ENCODE assay signal across 27 cellular contexts in the genomic region with DNA sequence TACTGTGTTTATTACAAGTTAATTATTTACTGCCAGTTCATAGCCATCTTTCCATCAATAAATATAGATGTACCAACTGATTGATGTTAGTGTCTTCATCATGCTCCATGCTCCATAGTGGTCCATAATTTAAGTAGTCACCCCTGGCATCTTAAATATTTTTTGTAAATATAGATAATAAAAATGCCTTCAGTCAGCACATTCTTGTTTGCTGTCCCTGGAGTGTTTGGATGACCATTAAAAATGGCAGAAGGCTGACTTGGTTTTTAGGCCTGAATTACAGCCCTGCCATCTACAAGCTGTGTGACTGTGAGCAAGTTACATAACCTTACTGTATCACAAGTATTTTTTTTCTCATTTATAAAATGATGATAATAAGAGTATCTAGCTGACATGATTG.
DNase-seq lines count a peak whose midpoint lies in the region; ATAC-seq, FAIRE-seq and TF ChIP-seq lines count a peak whose summit lies in the region.
"Had no signal": no experiment of that assay in that cellular context is flagged by ENCODE, and none has a peak within 500 bp of the region (broad histone marks: within the 10 kb centered on the region; RNA-seq: fewer than 3 reads in every experiment).

No MANE protein-coding gene starts in this region.

- H3K4me1 Mint-ChIP-seq in CD8-positive, alpha-beta T cell (ENCODE audit: low read depth) = no peaks in the 10 kb centered on the region
- H3K4me1 Mint-ChIP-seq: B cell; CD8-positive, alpha-beta memory T cell had no signal

- no peak overlapping the region for H3K4ac ChIP-seq in IMR-90 (ENCODE audit: low read depth, low read length)
- H3K4ac ChIP-seq in mesendoderm (ENCODE audit: low read depth, low read length) = no peak overlapping the region

- intact Hi-C loops in IMR-90 (cut with micrococcal nuclease) = no loop called here
- intact Hi-C loops in CD8-positive, alpha-beta T cell (cut with DNase I, micrococcal nuclease) = no loop called here

- H2AFZ ChIP-seq in IMR-90 (replicated peaks; ENCODE audit: low read length, poor library complexity) = no peak overlapping the region

- H3K9me3 ChIP-seq in A549 (no peaks in the 10 kb centered on the region), IMR-90 (ENCODE audit: control insufficient read depth, insufficient read depth, low read length) (no peaks in the 10 kb centered on the region)
- no peaks in the 10 kb centered on the region for H3K9me3 ChIP-seq in CD8-positive, alpha-beta T cell (ENCODE audit: low read length)
- H3K9me3 ChIP-seq: BLaER1 treated with 17β-estradiol and CSF1 and Interleukin-3, amounts not matched to agents 10 nM and 100 nM had no signal

- no peaks in the 10 kb centered on the region for H3K27me3 Mint-ChIP-seq in CD8-positive, alpha-beta T cell (ENCODE audit: low read depth)
- H3K27me3 Mint-ChIP-seq: B cell; CD4-positive, alpha-beta T cell; CD8-positive, alpha-beta memory T cell had no signal

- no TSS peak for BruUV-seq in IMR-90 (replicated peaks; lab: Mats Ljungman, UMichigan)

- H4K5ac ChIP-seq in IMR-90 (ENCODE audit: low read depth, low read length) (no peak overlapping the region), mesendoderm (ENCODE audit: low read length) (no peak overlapping the region)

- in situ Hi-C loops in IMR-90 (cut with MboI; ENCODE audit: low sequenced_read_pairs) = no loop called here

- no peak overlapping the region for H4K91ac ChIP-seq in IMR-90 (ENCODE audit: insufficient read depth, low read depth, low read length)

- H2BK120ac ChIP-seq in IMR-90 (ENCODE audit: low read depth, low read length) (no peak overlapping the region), mesendoderm (ENCODE audit: low read depth, low read length) (no peak overlapping the region)

- no peaks in the 10 kb centered on the region for H3K36me3 ChIP-seq in IMR-90 (ENCODE audit: control insufficient read depth, insufficient read depth, low read length)
- H3K36me3 ChIP-seq in mesendoderm (ENCODE audit: control insufficient read depth, insufficient read depth, low read length) = no peaks in the 10 kb centered on the region
- H3K36me3 ChIP-seq in CD8-positive, alpha-beta T cell (ENCODE audit: insufficient read depth, low read length) = no peaks in the 10 kb centered on the region
- H3K36me3 ChIP-seq: BLaER1 treated with 17β-estradiol and CSF1 and Interleukin-3, amounts not matched to agents 10 nM and 100 nM had no signal

- H2AK5ac ChIP-seq in IMR-90 (ENCODE audit: low read depth, low read length) (no peak overlapping the region), mesendoderm (ENCODE audit: low read length) (no peak overlapping the region)

- H3K27me3 ChIP-seq in IMR-90 (ENCODE audit: control insufficient read depth, insufficient read depth, low read length) = no peaks in the 10 kb centered on the region
- no peaks in the 10 kb centered on the region for H3K27me3 ChIP-seq in mesendoderm (ENCODE audit: insufficient read depth, low read length, poor library complexity)
- no peaks in the 10 kb centered on the region for H3K27me3 ChIP-seq in CD8-positive, alpha-beta T cell (ENCODE audit: insufficient read depth, low read length)
- H3K27me3 ChIP-seq: BLaER1 treated with 17β-estradiol and CSF1 and Interleukin-3, amounts not matched to agents 10 nM and 100 nM had no signal

- no peak overlapping the region for H3K4me2 ChIP-seq in A549
- H3K4me2 ChIP-seq in IMR-90 (ENCODE audit: low read depth, low read length) = no peak overlapping the region
- no peak overlapping the region for H3K4me2 ChIP-seq in mesendoderm (ENCODE audit: low read length)
- H3K4me2 ChIP-seq: BLaER1 treated with 17β-estradiol and CSF1 and Interleukin-3, amounts not matched to agents 10 nM and 100 nM had no signal

- H3K9me1 ChIP-seq in IMR-90 (ENCODE audit: insufficient read depth, low read length) = no peaks in the 10 kb centered on the region

- no peak for TF ChIP-seq EP300 in A549 (IDR thresholded peaks at IDR 0.05)

- H3K23ac ChIP-seq in IMR-90 (ENCODE audit: low read depth, low read length) (no peak overlapping the region), mesendoderm (ENCODE audit: low read length) (no peak overlapping the region)

- H3K27ac ChIP-seq in A549 (no peak overlapping the region), IMR-90 (ENCODE audit: insufficient read depth, low read length) (no peak overlapping the region), VCaP (peak overlapping the region; percentile 37; the same call in 1 of the 2 replicates), mesendoderm (ENCODE audit: low read depth, low read length) (no peak overlapping the region)
- no peak overlapping the region for H3K27ac ChIP-seq in CD8-positive, alpha-beta T cell (ENCODE audit: low read depth, low read length)
- H3K27ac ChIP-seq: BLaER1 treated with 17β-estradiol and CSF1 and Interleukin-3, amounts not matched to agents 10 nM and 100 nM; C4-2B had no signal

- peaks cover 15% of the 10 kb centered on the region; the same call in 2 of the 3 replicates for H3K4me1 ChIP-seq in A549
- peaks cover 3% of the 10 kb centered on the region; the same call in 1 of the 2 replicates for H3K4me1 ChIP-seq in IMR-90 (ENCODE audit: control insufficient read depth, insufficient read depth, low read length)
- H3K4me1 ChIP-seq in mesendoderm (ENCODE audit: control insufficient read depth, low read depth, low read length) = peaks cover 4% of the 10 kb centered on the region
- H3K4me1 ChIP-seq in CD8-positive, alpha-beta T cell (ENCODE audit: insufficient read depth, low read length) = no peaks in the 10 kb centered on the region
- H3K4me1 ChIP-seq: BLaER1 treated with 17β-estradiol and CSF1 and Interleukin-3, amounts not matched to agents 10 nM and 100 nM had no signal

- TF ChIP-seq CTCF in A549 (IDR thresholded peaks at IDR 0.05) = no peak
- TF ChIP-seq CTCF in IMR-90 (conservative IDR thresholded peaks at IDR 0.05; ENCODE audit: low read depth, low read length) = no peak
- no peak for TF ChIP-seq CTCF in VCaP (conservative IDR thresholded peaks at IDR 0.05)
- TF ChIP-seq CTCF in CD8-positive, alpha-beta T cell (IDR thresholded peaks at IDR 0.05) = no peak

- no peak for TF ChIP-seq RAD21 in A549 (conservative IDR thresholded peaks at IDR 0.05 in 1 of 2, IDR thresholded peaks at IDR 0.05 in 1 of 2)
- TF ChIP-seq RAD21 in IMR-90 (IDR thresholded peaks at IDR 0.05; ENCODE audit: low read length) = no peak

- H3K27ac Mint-ChIP-seq in CD8-positive, alpha-beta T cell = no peak overlapping the region
- H3K27ac Mint-ChIP-seq: B cell; CD4-positive, alpha-beta T cell; CD8-positive, alpha-beta memory T cell had no signal

- H2BK5ac ChIP-seq in IMR-90 (ENCODE audit: low read depth, low read length, poor library complexity, severe bottlenecking) (no peak overlapping the region), mesendoderm (ENCODE audit: low read length) (no peak overlapping the region)

- H3K9ac ChIP-seq in IMR-90 (ENCODE audit: low read depth, low read length) (no peak overlapping the region), mesendoderm (ENCODE audit: low read length) (no peak overlapping the region)
- H3K9ac ChIP-seq: BLaER1 treated with 17β-estradiol and CSF1 and Interleukin-3, amounts not matched to agents 10 nM and 100 nM had no signal

- H3K79me1 ChIP-seq in IMR-90 (ENCODE audit: low read depth in 1 of 2, low read length in 2 of 2) = no peaks in the 10 kb centered on the region
- H3K79me1 ChIP-seq in mesendoderm (ENCODE audit: low read length) = no peaks in the 10 kb centered on the region

- no peak overlapping the region for H2AK9ac ChIP-seq in IMR-90 (replicated peaks; ENCODE audit: low read depth, low read length, poor library complexity)

- no peaks in the 10 kb centered on the region for H3K79me2 ChIP-seq in mesendoderm (ENCODE audit: control insufficient read depth, insufficient read depth, low read length)

- H3K14ac ChIP-seq in IMR-90 (replicated peaks; ENCODE audit: low read depth, low read length) = no peak overlapping the region

- no peak overlapping the region for H2BK20ac ChIP-seq in IMR-90 (ENCODE audit: low read depth, low read length)

- POLR2A ChIA-PET in A549 (lab: Yijun Ruan, JAX) (no interaction called here), IMR-90 (lab: Charles Lee; ENCODE audit: unreplicated experiment) (no interaction called here)
- POLR2A ChIA-PET in CD8-positive, alpha-beta T cell (lab: Charles Lee) = no interaction called here

- no peak overlapping the region for H3K4me3 ChIP-seq in A549
- H3K4me3 ChIP-seq in IMR-90 (ENCODE audit: insufficient read depth, low read depth, low read length) = no peak overlapping the region
- H3K4me3 ChIP-seq in mesendoderm (ENCODE audit: low read length) = no peak overlapping the region
- H3K4me3 ChIP-seq in CD8-positive, alpha-beta T cell (ENCODE audit: low read depth, low read length) = no peak overlapping the region
- H3K4me3 ChIP-seq: BLaER1 treated with 17β-estradiol and CSF1 and Interleukin-3, amounts not matched to agents 10 nM and 100 nM; GM12878 had no signal

- CTCF ChIA-PET in A549 (lab: Yijun Ruan, JAX) = no interaction called here
- CTCF ChIA-PET in IMR-90 (lab: Yijun Ruan, JAX) = interaction anchor here (1.4 kb wide), 1 partner anchor 17 kb away, joined by 3 read pairs; no protein-coding TSS in a partner anchor
- CTCF ChIA-PET in CD8-positive, alpha-beta T cell (lab: Charles Lee) = no interaction called here

- no peak overlapping the region for H3K18ac ChIP-seq in IMR-90 (ENCODE audit: low read depth, low read length)
- H3K18ac ChIP-seq in mesendoderm (ENCODE audit: low read length) = peak overlapping the region; percentile 60

- dilution Hi-C loops in IMR-90 (cut with HindIII; ENCODE audit: low sequenced_read_pairs, unreplicated experiment) = no loop called here

- no peak for DNase-seq in A549 (ENCODE audit: low read depth in 1 of 2, low spot score in 1 of 2)
- DNase-seq in IMR-90 = no peak
- no peak for DNase-seq in mesendoderm
- no peak for DNase-seq in CD8-positive, alpha-beta T cell
- DNase-seq in NCI-H446 (lab: John Stamatoyannopoulos, UW) = no peak
- DNase-seq in OCI-M1 (lab: John Stamatoyannopoulos, UW) = no peak
- DNase-seq: 8988T; AML-193; CD4-positive, alpha-beta T cell; CD8-positive, alpha-beta memory T cell; COR-L47; DMS 273 treated with DMSO at 0.1 percent for 48 hours; DMS153; DMS53; DMS79; DND-41; EL; GDM1 had no signal

- no peak overlapping the region for H2BK15ac ChIP-seq in IMR-90 (ENCODE audit: low read depth, low read length)
- H2BK15ac ChIP-seq in mesendoderm (replicated peaks; ENCODE audit: low read depth) = no peak overlapping the region

- no peaks in the 10 kb centered on the region for H3K36me3 Mint-ChIP-seq in CD8-positive, alpha-beta T cell
- H3K36me3 Mint-ChIP-seq: CD8-positive, alpha-beta memory T cell had no signal

- H4K8ac ChIP-seq in IMR-90 (ENCODE audit: low read depth in 2 of 2, low read length in 2 of 2) (no peak overlapping the region), mesendoderm (ENCODE audit: low read depth, low read length) (no peak overlapping the region)

- H3K4me3 Mint-ChIP-seq in CD8-positive, alpha-beta T cell = no peak overlapping the region
- H3K4me3 Mint-ChIP-seq: B cell; CD4-positive, alpha-beta T cell; CD8-positive, alpha-beta memory T cell had no signal

- no peak overlapping the region for H3K56ac ChIP-seq in IMR-90 (ENCODE audit: extremely low read depth, insufficient read depth, low read length)
- H3K56ac ChIP-seq in mesendoderm (ENCODE audit: low read length) = no peak overlapping the region

- no peaks in the 10 kb centered on the region for H3K9me3 Mint-ChIP-seq in CD8-positive, alpha-beta T cell
- H3K9me3 Mint-ChIP-seq: CD4-positive, alpha-beta T cell; CD8-positive, alpha-beta memory T cell had no signal

- no peaks in the 10 kb centered on the region for H4K20me1 ChIP-seq in IMR-90 (ENCODE audit: insufficient read depth, low read length)
- H4K20me1 ChIP-seq: BLaER1 treated with 17β-estradiol and CSF1 and Interleukin-3, amounts not matched to agents 10 nM and 100 nM had no signal

- no peak for FAIRE-seq in A549 (lab: Jason Lieb, UNC)
- FAIRE-seq: A204.1, GM12878, GM12892, GM18507 had no signal

- ATAC-seq in A549 = no peak
- no peak for ATAC-seq in IMR-90 (ENCODE audit: low read depth)
- ATAC-seq in GM21528 (IDR thresholded peaks at IDR 0.05; ENCODE audit: low FRiP score, unreplicated experiment) = no peak
- ATAC-seq in CD8-positive, alpha-beta T cell = no peak
- ATAC-seq: GM12878 had no signal

- TF ChIP-seq POLR2A in A549 (IDR thresholded peaks at IDR 0.05; ENCODE audit: low read length) (no peak), IMR-90 (IDR thresholded peaks at IDR 0.05; ENCODE audit: low read depth, low read length) (no peak)
